8 cellular contexts compared by ENCODE assay signal in genomic region chr14:73712071-73712506, GRCh38. TPM values are rescaled to one million over a fixed set of nuclear protein-coding genes. Genes with fewer than 3 reads are reported as not detected.
DNase-seq lines count a peak whose midpoint lies in the region; ATAC-seq and TF ChIP-seq lines count a peak whose summit lies in the region.

No MANE protein-coding gene starts in this region.

- TF ChIP-seq CTCF in GM13977 (IDR thresholded peaks at IDR 0.05; ENCODE audit: extremely low read depth, insufficient read depth, missing control alignments) (no peak), fibroblast of pulmonary artery (IDR thresholded peaks at IDR 0.05; ENCODE audit: low read length, missing control alignments) (no peak)

- H3K9ac ChIP-seq in skeletal muscle satellite cell (ENCODE audit: low read depth, low read length): peak overlapping the region; percentile 90

- no peaks in the 10 kb centered on the region for H3K27me3 ChIP-seq in skeletal muscle satellite cell (ENCODE audit: control insufficient read depth, insufficient read depth, low read length)

- H3K9me3 ChIP-seq in skeletal muscle satellite cell (replicated peaks; ENCODE audit: low read length): no peaks in the 10 kb centered on the region

- CTCF ChIA-PET in T-cell (lab: Charles Lee): interaction anchor here in 1 of 2 donors (1.0 to 2.3 kb wide), 4 partner anchors 37 to 46 kb away, joined by 3 to 7 read pairs (median 4); no protein-coding TSS in a partner anchor

- no peaks in the 10 kb centered on the region for H3K27me3 Mint-ChIP-seq in T-cell

- peak overlapping the region; percentile 85 to 92 for H3K27ac Mint-ChIP-seq in T-cell

- H3K4me1 Mint-ChIP-seq in T-cell: peaks cover 24 to 40% (median 26%) of the 10 kb centered on the region in 3 donors

- POLR2A ChIA-PET in T-cell (lab: Charles Lee): interaction anchor here in 1 of 2 donors (0.6 kb wide), 1 partner anchor 30 kb away, joined by 7 read pairs; no protein-coding TSS in a partner anchor

- no peaks in the 10 kb centered on the region for H3K9me3 Mint-ChIP-seq in T-cell

- H3K4me1 ChIP-seq in skeletal muscle satellite cell (ENCODE audit: control insufficient read depth, insufficient read depth, low read length): peaks cover 15% of the 10 kb centered on the region

- H3K36me3 ChIP-seq in skeletal muscle satellite cell (ENCODE audit: insufficient read depth, low read length): peaks cover 12% of the 10 kb centered on the region

- H3K4me3 ChIP-seq in fibroblast of pulmonary artery (replicated peaks; ENCODE audit: low read depth, low read length) (peak overlapping the region; percentile 84), skeletal muscle satellite cell (ENCODE audit: low read length) (peak overlapping the region; percentile 89)

- peaks cover 5% of the 10 kb centered on the region for H3K36me3 Mint-ChIP-seq in T-cell

- ATAC-seq in T-cell (replicated peaks in 1 of 4): peak in 1 of 4 experiments; percentile 20

- peak overlapping the region; percentile 94 for H3K4me2 ChIP-seq in skeletal muscle satellite cell (ENCODE audit: low read length)

- DNase-seq in GM13977 (ENCODE audit: low spot score): peak; percentile 15
- DNase-seq in T-cell: no peak
- DNase-seq in fibroblast of pulmonary artery (ENCODE audit: low read depth): no peak
- DNase-seq in stimulated activated CD4-positive, alpha-beta T cell treated with anti-CD3 and anti-CD28 coated beads, Interleukin-4, amount 100 ng/mL, for 4 hours: no peak
- no peak for DNase-seq in HUDEP-2 (lab: John Stamatoyannopoulos, UW; ENCODE audit: unreplicated experiment in 76 of 76)
- DNase-seq in NCI-H446 (lab: John Stamatoyannopoulos, UW): no peak
- no peak for DNase-seq in HPDE6-E6E7 (ENCODE audit: extremely low spot score)

- in situ Hi-C loops in GM13977 (cut with MboI; ENCODE audit: low pct_unique_long_range_greater_than_20kb, low sequenced_read_pairs, unreplicated experiment): no loop called here

- H3K4me3 Mint-ChIP-seq in T-cell: peak overlapping the region; percentile 94 to 99 (median 99)

RNA-seq across cellular contexts. Expression of gene PNMA1, which starts 2.1 kb away (rescaled TPM):
- total RNA-seq in T-cell: 10 to 100 TPM; 36.2 to 57.9 (median 53.4) TPM
- 22.1 and 28.8 TPM in 2 replicates for total RNA-seq in skeletal muscle satellite cell (2012; rRNA removed)
